In genomic region chr1:31585736-31586365, GRCh38 we compare ENCODE assay signal across 19 cellular contexts. TPM values are rescaled to one million over a fixed set of nuclear protein-coding genes. Genes with fewer than 3 reads are reported as not detected.
DNase-seq lines count a peak whose midpoint lies in the region; ATAC-seq and TF ChIP-seq lines count a peak whose summit lies in the region.
"Had no signal": no experiment of that assay in that cellular context is flagged by ENCODE, and none has a peak within 500 bp of the region (broad histone marks: within the 10 kb centered on the region; RNA-seq: fewer than 3 reads in every experiment).

No MANE protein-coding gene starts in this region.

- H3K4me1 ChIP-seq in BLaER1 (peaks cover 82% of the 10 kb centered on the region), muscle layer of colon (ENCODE audit: insufficient read depth, low read length) (peaks cover 67% of the 10 kb centered on the region), subcutaneous abdominal adipose tissue (ENCODE audit: control insufficient read depth in 5 of 5, insufficient read depth in 5 of 5, low read length in 5 of 5) (peaks cover 26 to 89% (median 81%) of the 10 kb centered on the region in 5 donors)

- no peak for TF ChIP-seq CTCF in VCaP (conservative IDR thresholded peaks at IDR 0.05)

- no peaks in the 10 kb centered on the region for H3K9me3 ChIP-seq in BLaER1
- no peaks in the 10 kb centered on the region for H3K9me3 ChIP-seq in muscle layer of colon (ENCODE audit: low read length)
- no peaks in the 10 kb centered on the region for H3K9me3 ChIP-seq in subcutaneous abdominal adipose tissue (ENCODE audit: control insufficient read depth in 5 of 5, low read length in 5 of 5)
- H3K9me3 ChIP-seq: MG63 had no signal

- ATAC-seq in GM18909 (IDR thresholded peaks at IDR 0.05; ENCODE audit: poor library complexity, unreplicated experiment) = no peak
- no peak for ATAC-seq in HG03432 (IDR thresholded peaks at IDR 0.05; ENCODE audit: unreplicated experiment)
- ATAC-seq: activated CD4-positive, alpha-beta T cell treated with anti-CD3 and anti-CD28 coated beads for 36 hours; sciatic nerve had no signal

- H3K27ac ChIP-seq in BLaER1 (peak overlapping the region; percentile 87), VCaP (peak overlapping the region; percentile 86; the same call in 1 of the 2 replicates), muscle layer of colon (ENCODE audit: low read depth, low read length) (peak overlapping the region; percentile 88), subcutaneous abdominal adipose tissue (ENCODE audit: low read depth, low read length) (peak overlapping the region; percentile 84)

- DNase-seq in mesenteric fat pad (ENCODE audit: low spot score) (no peak), COLO668 (lab: John Stamatoyannopoulos, UW; ENCODE audit: unreplicated experiment) (no peak)
- DNase-seq: activated CD4-positive, alpha-beta T cell treated with anti-CD3 and anti-CD28 coated beads for 36 hours; activated naive CD8-positive, alpha-beta T cell treated with anti-CD3 and anti-CD28 coated beads for 36 hours; DMS 273 treated with DMSO at 0.1 percent for 48 hours; GOT3; MG63; NCI-H1436 treated with DMSO at 0.1 percent for 48 hours; NCI-H2171 treated with DMSO at 0.1 percent for 48 hours; NCI-H69; stimulated activated CD4-positive, alpha-beta T cell treated with anti-CD3 and anti-CD28 coated beads, Interleukin-1b, Interleukin-23, amount 100 ng/mL, for 48 hours; stimulated activated naive CD4-positive, alpha-beta T cell had no signal

- H3K27me3 ChIP-seq in BLaER1 (peaks cover 27% of the 10 kb centered on the region), muscle layer of colon (ENCODE audit: control insufficient read depth in 1 of 2, insufficient read depth in 2 of 2, low read length in 2 of 2) (no peaks in the 10 kb centered on the region), subcutaneous abdominal adipose tissue (ENCODE audit: control insufficient read depth in 5 of 5, insufficient read depth in 4 of 5, low read length in 5 of 5) (no peaks in the 10 kb centered on the region)
- H3K27me3 ChIP-seq: MG63 had no signal

- H3K4me2 ChIP-seq in BLaER1 = peak overlapping the region; percentile 96

- H3K36me3 ChIP-seq in BLaER1 = peaks cover 11% of the 10 kb centered on the region; the same call in 1 of the 2 replicates
- H3K36me3 ChIP-seq in muscle layer of colon (ENCODE audit: insufficient read depth, low read length) = peaks cover 26% of the 10 kb centered on the region
- H3K36me3 ChIP-seq in subcutaneous abdominal adipose tissue (ENCODE audit: control insufficient read depth in 5 of 5, insufficient read depth in 5 of 5, low read length in 5 of 5) = peaks cover 0 to 27% (median 26%) of the 10 kb centered on the region in 5 donors
- H3K36me3 ChIP-seq: MG63 had no signal

- H3K9ac ChIP-seq in BLaER1 (peak overlapping the region; percentile 35), muscle layer of colon (ENCODE audit: low read length) (no peak overlapping the region), subcutaneous abdominal adipose tissue (ENCODE audit: low read length in 5 of 5) (no peak overlapping the region)

- H3K4me3 ChIP-seq in BLaER1 (no peak overlapping the region), muscle layer of colon (ENCODE audit: low read depth in 1 of 2, low read length in 2 of 2) (no peak overlapping the region), subcutaneous abdominal adipose tissue (ENCODE audit: low read depth in 1 of 5, low read length in 5 of 5) (peak overlapping the region in 4 of 5 donors; percentile 14 to 40 (median 26))
- H3K4me3 ChIP-seq: MG63 had no signal

- no peaks in the 10 kb centered on the region for H4K20me1 ChIP-seq in BLaER1

RNA-seq across cellular contexts. Expression of gene TINAGL1, which starts 9.5 kb away (rescaled TPM):
- 154 TPM for total RNA-seq in mesenteric fat pad
- total RNA-seq: activated CD4-positive, alpha-beta T cell treated with anti-CD3 and anti-CD28 coated beads for 36 hours; activated naive CD8-positive, alpha-beta T cell treated with anti-CD3 and anti-CD28 coated beads for 36 hours had no signal

RNA-seq across cellular contexts. Expression of gene HCRTR1, which starts 31.6 kb away (rescaled TPM):
- 0.39 TPM for total RNA-seq in mesenteric fat pad
- total RNA-seq: activated CD4-positive, alpha-beta T cell treated with anti-CD3 and anti-CD28 coated beads for 36 hours; activated naive CD8-positive, alpha-beta T cell treated with anti-CD3 and anti-CD28 coated beads for 36 hours had no signal

RNA-seq across cellular contexts. Expression of gene PEF1, which starts 58.8 kb away (rescaled TPM):
- 47.9 TPM for total RNA-seq in mesenteric fat pad

Comparison
In these comparisons a context has a peak if more than half of its experiments do, and no peak if none do; other contexts are left out.
1. H3K4me3 ChIP-seq: peak in subcutaneous abdominal adipose tissue (4 of 5); none in BLaER1 (single experiment) and muscle layer of colon (0 of 2).
2. Peak in every context shown above with its lines, with median percentiles within 50 percentile points of each other: H3K27ac ChIP-seq.